Comparison of ENCODE assay signal across 14 cellular contexts in the genomic region with DNA sequence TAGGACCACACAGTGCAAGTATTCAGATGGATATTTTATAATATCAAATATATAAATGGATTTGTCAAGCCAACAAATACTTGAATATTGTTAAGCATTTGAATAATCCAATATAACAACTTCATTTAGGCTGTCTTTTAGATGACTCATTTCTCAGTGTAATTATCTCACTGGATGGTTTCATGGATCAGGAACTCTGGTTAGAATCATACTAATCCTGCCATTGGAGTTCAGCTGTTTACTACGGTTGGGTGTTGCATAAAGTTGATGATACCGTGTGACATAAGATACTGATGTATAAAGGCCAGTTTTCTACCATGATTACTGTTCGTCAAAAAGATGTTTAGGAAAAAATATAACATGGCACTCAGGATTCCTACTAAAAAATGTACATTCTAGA.
DNase-seq lines count a peak whose midpoint lies in the region; ATAC-seq and TF ChIP-seq lines count a peak whose summit lies in the region.
"Had no signal": no experiment of that assay in that cellular context is flagged by ENCODE, and none has a peak within 500 bp of the region (broad histone marks: within the 10 kb centered on the region; RNA-seq: fewer than 3 reads in every experiment).

No MANE protein-coding gene starts in this region.

- CTCF ChIA-PET in GM10248 (lab: Yijun Ruan, JAX), result interaction anchor here (0.9 kb wide), 1 partner anchor 10 kb away, joined by 3 read pairs; no protein-coding TSS in a partner anchor

- H3K27ac ChIP-seq in epithelial cell of prostate, result peak overlapping the region; percentile 93
- no peak overlapping the region for H3K27ac ChIP-seq in testis
- H3K27ac ChIP-seq: BLaER1 treated with 17β-estradiol and CSF1 and Interleukin-3, amounts not matched to agents 10 nM and 100 nM had no signal

- ATAC-seq in HG03520 (IDR thresholded peaks at IDR 0.05; ENCODE audit: unreplicated experiment), result no peak
- no peak for ATAC-seq in HG03432 (IDR thresholded peaks at IDR 0.05; ENCODE audit: unreplicated experiment)

- no peaks in the 10 kb centered on the region for H3K27me3 ChIP-seq in testis
- H3K27me3 ChIP-seq: BLaER1 treated with 17β-estradiol and CSF1 and Interleukin-3, amounts not matched to agents 10 nM and 100 nM had no signal

- POLR2A ChIA-PET in GM10248 (lab: Yijun Ruan, JAX), result no interaction called here

- no peak for TF ChIP-seq POLR2A in testis (IDR thresholded peaks at IDR 0.05)

- no peaks in the 10 kb centered on the region for H3K36me3 ChIP-seq in testis (ENCODE audit: low read depth, missing control alignments)
- H3K36me3 ChIP-seq: BLaER1 treated with 17β-estradiol and CSF1 and Interleukin-3, amounts not matched to agents 10 nM and 100 nM had no signal

- 88 to 93% methylated on average over 3 of the region's 3 CpGs for WGBS in testis, 2 donors

- H3K9me3 ChIP-seq in testis, result no peaks in the 10 kb centered on the region
- H3K9me3 ChIP-seq: BLaER1 treated with 17β-estradiol and CSF1 and Interleukin-3, amounts not matched to agents 10 nM and 100 nM; SK-N-SH had no signal

- H3K4me1 ChIP-seq in testis, result no peaks in the 10 kb centered on the region
- H3K4me1 ChIP-seq: BLaER1 treated with 17β-estradiol and CSF1 and Interleukin-3, amounts not matched to agents 10 nM and 100 nM had no signal

- H3K4me3 ChIP-seq in testis, result no peak overlapping the region
- H3K4me3 ChIP-seq: BLaER1 treated with 17β-estradiol and CSF1 and Interleukin-3, amounts not matched to agents 10 nM and 100 nM had no signal

- DNase-seq in AG08396 (ENCODE audit: low spot score) (peak; percentile 46), M059J (ENCODE audit: low read depth) (peak; percentile 38), epithelial cell of prostate (ENCODE audit: low read depth, low spot score) (peak; percentile 36), myocyte (ENCODE audit: low read depth) (peak; percentile 38), testis (no peak), GM10248 (ENCODE audit: extremely low spot score) (no peak)
- DNase-seq: HCEC 1CT, NCI-H1048, NCI-H2227 treated with DMSO at 0.1 percent for 48 hours, NCI-H524 treated with DMSO at 0.1 percent for 48 hours, SK-N-SH had no signal

- TF ChIP-seq CTCF in testis (IDR thresholded peaks at IDR 0.05), result no peak
- no peak for TF ChIP-seq CTCF in GM10248 (IDR thresholded peaks at IDR 0.05; ENCODE audit: control extremely low read depth, extremely low read depth, low read depth, missing control alignments)

- intact Hi-C loops in testis (cut with DNase I; ENCODE audit: low total_unique reads), result no loop called here

Comparison
In these comparisons a context has a peak if more than half of its experiments do, and no peak if none do; other contexts are left out.
1. DNase-seq: peak in AG08396 (single experiment), M059J (single experiment), epithelial cell of prostate (single experiment) and myocyte (single experiment); none in testis (single experiment) and GM10248 (single experiment).